ENCODE assay signal across 2 cellular contexts in the genomic region with DNA sequence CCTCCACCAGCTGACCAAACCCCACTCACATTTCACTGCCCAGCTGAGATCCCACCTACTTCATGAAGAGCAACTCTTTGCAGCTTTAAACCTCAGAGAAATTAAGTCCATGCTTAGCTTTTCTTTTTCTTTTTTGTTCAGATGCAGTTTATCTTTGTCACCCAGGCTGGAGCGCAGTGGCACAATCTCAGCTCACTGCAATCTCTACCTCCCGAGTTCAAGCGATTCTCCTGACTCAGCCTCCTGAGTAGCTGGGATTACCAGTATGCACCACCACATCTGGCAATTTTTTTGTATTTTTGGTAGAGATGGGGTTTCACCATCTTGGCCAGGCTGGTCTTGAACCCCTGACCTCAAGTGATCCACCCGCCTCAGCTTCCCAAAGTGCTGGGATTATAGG.
A peak's percentile ranks its signal among the peaks of the same experiment; 100 is the strongest.
TF ChIP-seq lines count a peak whose summit lies in the region.

No MANE protein-coding gene starts in this region.

TF ChIP-seq in K562, 482 proteins besides CTCF, POLR2A, EP300 and RAD21:
- TF ChIP-seq CBFA2T3 (IDR thresholded peaks at IDR 0.05) = peak; percentile 65
- TF ChIP-seq KDM1A (IDR thresholded peaks at IDR 0.05) = peak; percentile 84 to 86
- TF ChIP-seq TCF3 (CRISPR knock-in tag; IDR thresholded peaks at IDR 0.05) = peak; percentile 30; the same call in 1 of the 2 replicates
- TF ChIP-seq CBFA2T2 (conservative IDR thresholded peaks at IDR 0.05) = peak; percentile 43; the same call in 1 of the 2 replicates
- 0 out of 4 replicates have a peak, but pooled peaks of 1 of the 2 experiments have one; percentile 52 for TF ChIP-seq HDAC1 (IDR thresholded peaks at IDR 0.05)
- TF ChIP-seq TAL1 (IDR thresholded peaks at IDR 0.05) = peak; percentile 21; the same call in 1 of the 2 replicates

TF ChIP-seq in HepG2, 621 proteins besides CTCF, POLR2A, EP300 and RAD21:
- TF ChIP-seq, protein P1, sequence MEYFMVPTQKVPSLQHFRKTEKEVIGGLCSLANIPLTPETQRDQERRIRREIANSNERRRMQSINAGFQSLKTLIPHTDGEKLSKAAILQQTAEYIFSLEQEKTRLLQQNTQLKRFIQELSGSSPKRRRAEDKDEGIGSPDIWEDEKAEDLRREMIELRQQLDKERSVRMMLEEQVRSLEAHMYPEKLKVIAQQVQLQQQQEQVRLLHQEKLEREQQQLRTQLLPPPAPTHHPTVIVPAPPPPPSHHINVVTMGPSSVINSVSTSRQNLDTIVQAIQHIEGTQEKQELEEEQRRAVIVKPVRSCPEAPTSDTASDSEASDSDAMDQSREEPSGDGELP (IDR thresholded peaks at IDR 0.05; ENCODE audit: borderline replicate concordance, low read depth) = peak; percentile 72; the same call in 1 of the 2 replicates
